In the genomic region with DNA sequence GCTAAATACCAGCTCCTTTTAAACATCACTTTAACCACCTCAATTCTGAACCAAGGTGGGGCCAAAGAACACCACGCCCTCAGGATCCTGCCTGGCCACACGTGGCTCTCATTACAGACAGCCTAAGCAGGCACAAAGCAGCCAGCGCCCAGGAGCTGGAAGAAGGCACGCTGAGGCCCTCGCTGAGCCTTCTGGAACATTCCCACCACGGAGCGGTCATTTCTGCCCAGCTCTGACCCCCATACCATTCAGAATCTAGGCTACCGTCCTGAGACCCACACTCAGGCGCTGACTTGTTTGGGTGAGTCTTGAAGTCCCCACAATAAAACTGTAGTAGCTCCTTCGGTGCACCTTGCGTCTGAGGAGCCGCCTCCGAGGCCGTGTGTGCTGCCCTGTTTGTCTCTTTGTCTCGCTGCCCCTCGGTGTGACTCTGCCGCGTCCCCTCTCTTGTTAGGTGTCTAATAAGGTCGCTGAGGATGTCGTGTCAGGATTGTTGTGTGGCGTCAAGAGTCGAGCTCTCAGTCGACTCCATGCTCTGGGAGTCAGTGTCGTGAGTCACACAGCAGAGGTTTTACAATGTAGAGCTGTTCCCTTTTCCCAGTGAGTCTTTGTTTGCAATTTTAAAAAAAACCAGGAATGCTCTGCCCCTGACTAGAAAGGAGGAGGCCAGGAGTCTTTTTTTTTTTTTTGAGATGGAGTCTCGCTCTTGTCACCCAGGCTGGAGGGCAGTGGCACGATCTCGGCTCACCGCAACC, we compare ENCODE assay signal across 22 cellular contexts.
DNase-seq lines count a peak whose midpoint lies in the region; FAIRE-seq and TF ChIP-seq lines count a peak whose summit lies in the region.
"Had no signal": no experiment of that assay in that cellular context is flagged by ENCODE, and none has a peak within 500 bp of the region (broad histone marks: within the 10 kb centered on the region; RNA-seq: fewer than 3 reads in every experiment).

No MANE protein-coding gene starts in this region.

- H2AFZ ChIP-seq in astrocyte (ENCODE audit: low read depth, low read length) (no peak overlapping the region), osteoblast (ENCODE audit: low read length) (no peak overlapping the region)

- H3K27ac ChIP-seq in astrocyte (ENCODE audit: low read depth, low read length) (no peak overlapping the region), kidney (ENCODE audit: low read depth in 2 of 2, low read length in 2 of 2) (no peak overlapping the region), osteoblast (ENCODE audit: low read depth, low read length) (no peak overlapping the region), tibial artery (no peak overlapping the region)
- H3K27ac ChIP-seq: BLaER1 treated with 17β-estradiol and CSF1 and Interleukin-3, amounts not matched to agents 10 nM and 100 nM had no signal

- H3K4me3 ChIP-seq in astrocyte (ENCODE audit: insufficient read depth, low read depth, low read length), result no peak overlapping the region
- no peak overlapping the region for H3K4me3 ChIP-seq in kidney (ENCODE audit: low read length in 2 of 2)
- H3K4me3 ChIP-seq in osteoblast (ENCODE audit: insufficient read depth, low read length), result no peak overlapping the region
- H3K4me3 ChIP-seq in tibial artery, result no peak overlapping the region
- H3K4me3 ChIP-seq: BLaER1 treated with 17β-estradiol and CSF1 and Interleukin-3, amounts not matched to agents 10 nM and 100 nM; GM12878 had no signal

- H3K36me3 ChIP-seq in astrocyte (ENCODE audit: insufficient read depth, low read length), result no peaks in the 10 kb centered on the region
- H3K36me3 ChIP-seq in kidney (ENCODE audit: control insufficient read depth in 1 of 2, insufficient read depth in 2 of 2, low read length in 2 of 2), result no peaks in the 10 kb centered on the region
- H3K36me3 ChIP-seq in osteoblast (ENCODE audit: insufficient read depth, low read length), result no peaks in the 10 kb centered on the region
- peaks cover 0 to 4% (median 0%) of the 10 kb centered on the region in 3 donors for H3K36me3 ChIP-seq in tibial artery
- H3K36me3 ChIP-seq: BLaER1 treated with 17β-estradiol and CSF1 and Interleukin-3, amounts not matched to agents 10 nM and 100 nM had no signal

- H3K9me3 ChIP-seq in astrocyte (ENCODE audit: insufficient read depth, low read depth, low read length) (peaks cover 10% of the 10 kb centered on the region), kidney (ENCODE audit: control insufficient read depth in 1 of 2, low read length in 2 of 2) (peaks cover 3 to 9% of the 10 kb centered on the region in 2 donors), osteoblast (ENCODE audit: low read depth, low read length) (no peaks in the 10 kb centered on the region), tibial artery (peaks cover 0 to 6% (median 4%) of the 10 kb centered on the region in 3 donors)

- H3K4me1 Mint-ChIP-seq in astrocyte (ENCODE audit: low read depth, unreplicated experiment), result peaks cover 7% of the 10 kb centered on the region

- intact Hi-C loops in kidney (cut with DNase I), result no loop called here
- intact Hi-C loops in tibial artery (cut with DNase I; ENCODE audit: low total_unique reads), result loop anchor here (10.0 kb wide), 1 partner anchor 243 kb away; the partner anchor contains the start of gene KLHL29

- peaks cover 44% of the 10 kb centered on the region for H3K27me3 Mint-ChIP-seq in astrocyte (ENCODE audit: low read depth, unreplicated experiment)

- H3K27ac Mint-ChIP-seq in astrocyte (ENCODE audit: unreplicated experiment), result peak overlapping the region; percentile 66
- H3K27ac Mint-ChIP-seq: CD8-positive, alpha-beta T cell had no signal

- H4K20me1 ChIP-seq in astrocyte (ENCODE audit: insufficient read depth, low read length) (no peaks in the 10 kb centered on the region), osteoblast (ENCODE audit: insufficient read depth, low read length) (no peaks in the 10 kb centered on the region)

- no peak overlapping the region for H3K9ac ChIP-seq in astrocyte (ENCODE audit: low read length)
- H3K9ac ChIP-seq in kidney (ENCODE audit: low read length in 2 of 2), result no peak overlapping the region
- H3K9ac ChIP-seq: BLaER1 treated with 17β-estradiol and CSF1 and Interleukin-3, amounts not matched to agents 10 nM and 100 nM had no signal

- H3K79me2 ChIP-seq in astrocyte (ENCODE audit: insufficient read depth, low read length) (no peaks in the 10 kb centered on the region), osteoblast (ENCODE audit: insufficient read depth, low read length) (no peaks in the 10 kb centered on the region)

- peaks cover 6% of the 10 kb centered on the region for H3K36me3 Mint-ChIP-seq in astrocyte (ENCODE audit: low read depth, unreplicated experiment)
- H3K36me3 Mint-ChIP-seq: CD8-positive, alpha-beta T cell had no signal

- no peak for TF ChIP-seq CTCF in astrocyte (IDR thresholded peaks at IDR 0.05; ENCODE audit: insufficient read depth, low read depth, low read length)
- TF ChIP-seq CTCF in kidney (IDR thresholded peaks at IDR 0.05; ENCODE audit: borderline replicate concordance, extremely low read depth, insufficient read depth), result no peak
- TF ChIP-seq CTCF in osteoblast (IDR thresholded peaks at IDR 0.05; ENCODE audit: extremely low read depth, low read depth, low read length), result no peak
- TF ChIP-seq CTCF in tibial artery (IDR thresholded peaks at IDR 0.05), result no peak

- H3K27me3 ChIP-seq in astrocyte (ENCODE audit: insufficient read depth, low read length), result no peaks in the 10 kb centered on the region
- no peaks in the 10 kb centered on the region for H3K27me3 ChIP-seq in osteoblast (ENCODE audit: insufficient read depth, low read length)
- no peaks in the 10 kb centered on the region for H3K27me3 ChIP-seq in tibial artery

- no peaks in the 10 kb centered on the region for H3K4me1 ChIP-seq in astrocyte (ENCODE audit: insufficient read depth, low read length)
- H3K4me1 ChIP-seq in kidney (ENCODE audit: control insufficient read depth in 1 of 2, insufficient read depth in 1 of 2, low read depth in 1 of 2, low read length in 2 of 2), result no peaks in the 10 kb centered on the region
- H3K4me1 ChIP-seq in osteoblast (ENCODE audit: insufficient read depth, low read length), result no peaks in the 10 kb centered on the region
- peaks cover 0 to 4% (median 0%) of the 10 kb centered on the region in 4 donors for H3K4me1 ChIP-seq in tibial artery
- H3K4me1 ChIP-seq: BLaER1 treated with 17β-estradiol and CSF1 and Interleukin-3, amounts not matched to agents 10 nM and 100 nM had no signal

- FAIRE-seq in astrocyte (lab: Jason Lieb, UNC), result no peak
- no peak for FAIRE-seq in kidney (lab: Jason Lieb, UNC)
- FAIRE-seq: A204.1, GM12878, GM19239 had no signal

- H3K9me3 Mint-ChIP-seq in astrocyte (ENCODE audit: unreplicated experiment), result peaks cover 11% of the 10 kb centered on the region

- H3K4me2 ChIP-seq in astrocyte (ENCODE audit: low read length) (no peak overlapping the region), osteoblast (ENCODE audit: insufficient read depth, low read length) (no peak overlapping the region)
- H3K4me2 ChIP-seq: BLaER1 treated with 17β-estradiol and CSF1 and Interleukin-3, amounts not matched to agents 10 nM and 100 nM had no signal

- H3K4me3 Mint-ChIP-seq in astrocyte (ENCODE audit: unreplicated experiment), result no peak overlapping the region
- H3K4me3 Mint-ChIP-seq: CD8-positive, alpha-beta T cell had no signal

- DNase-seq in ELF-1 (ENCODE audit: low read depth, low spot score) (peak; percentile 46), astrocyte (ENCODE audit: low read depth) (no peak), kidney (peak; percentile 29), osteoblast (ENCODE audit: insufficient read length, low spot score, missing footprints) (peak; percentile 55), tibial artery (no peak), activated T-cell treated with anti-CD3 and anti-CD28 coated beads for 4 hours (no peak), dermis blood vessel endothelial cell (no peak)
- DNase-seq: Calu3; CD8-positive, alpha-beta T cell; GOT3; MM.1S; NCI-H1092; NCI-H1436 treated with DMSO at 0.1 percent for 48 hours; NCI-H2029; NCI-H345; NCI-H526; PC-3; RPMI8226 had no signal

Comparison
In these comparisons a context has a peak if more than half of its experiments do, and no peak if none do; other contexts are left out.
1. DNase-seq: peak in ELF-1 (single experiment), kidney (single experiment) and osteoblast (single experiment); none in astrocyte (single experiment), tibial artery (0 of 2), activated T-cell treated with anti-CD3 and anti-CD28 coated beads for 4 hours (single experiment) and dermis blood vessel endothelial cell (single experiment).